Comparison of ENCODE assay signal across 1 cellular context in the genomic region with DNA sequence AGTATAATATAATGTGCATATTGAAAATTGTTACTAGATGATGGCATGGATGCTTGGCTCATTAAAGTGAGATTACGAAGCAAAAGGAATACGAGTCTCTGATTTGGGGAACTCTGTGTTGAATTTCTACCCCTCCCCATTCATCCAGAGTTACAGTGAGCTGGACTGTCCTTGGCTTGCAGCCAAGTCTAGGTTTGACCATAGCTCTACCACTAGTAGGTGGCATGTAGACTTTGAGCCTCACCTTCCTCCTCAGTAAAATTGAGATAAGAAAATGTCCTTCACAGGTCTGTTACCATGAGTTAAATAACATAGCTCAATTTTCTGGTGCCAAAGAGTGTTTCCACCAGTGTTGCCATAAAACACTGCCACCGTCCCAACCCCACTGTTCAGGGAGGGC.
TF ChIP-seq lines count a peak whose summit lies in the region.

No MANE protein-coding gene starts in this region.

TF ChIP-seq in H1, 55 proteins besides CTCF, POLR2A, EP300 and RAD21:
- TF ChIP-seq CHD2 (IDR thresholded peaks at IDR 0.05; ENCODE audit: low read length): no peak
- TF ChIP-seq TBP (IDR thresholded peaks at IDR 0.05; ENCODE audit: low read depth, low read length): no peak
- TF ChIP-seq BRCA1 (IDR thresholded peaks at IDR 0.05; ENCODE audit: low read depth, low read length): no peak
- no peak for TF ChIP-seq KDM5A (IDR thresholded peaks at IDR 0.05; ENCODE audit: low read length)
- no peak for TF ChIP-seq SIRT6 (IDR thresholded peaks at IDR 0.05; ENCODE audit: low read length)
- TF ChIP-seq ASH2L (IDR thresholded peaks at IDR 0.05; ENCODE audit: low read length): no peak
- no peak for TF ChIP-seq BACH1 (IDR thresholded peaks at IDR 0.05; ENCODE audit: low read length)
- no peak for TF ChIP-seq NRF1 (IDR thresholded peaks at IDR 0.05; ENCODE audit: low read depth, low read length)
- no peak for TF ChIP-seq SAP30 (IDR thresholded peaks at IDR 0.05; ENCODE audit: insufficient read depth, insufficient replicate concordance, low read length)
- TF ChIP-seq MAFK (IDR thresholded peaks at IDR 0.05; ENCODE audit: low read depth, low read length): no peak
- TF ChIP-seq SRF (IDR thresholded peaks at IDR 0.05; ENCODE audit: low read depth, low read length): no peak
- TF ChIP-seq CEBPB (IDR thresholded peaks at IDR 0.05; ENCODE audit: low read depth, low read length): no peak
- TF ChIP-seq CBX5 (IDR thresholded peaks at IDR 0.05; ENCODE audit: low read depth, low read length): no peak
- no peak for TF ChIP-seq KDM4A (IDR thresholded peaks at IDR 0.05; ENCODE audit: low read depth, low read length, severe bottlenecking)
- TF ChIP-seq TEAD4 (IDR thresholded peaks at IDR 0.05; ENCODE audit: low read depth, low read length): no peak
- TF ChIP-seq ZNF274 (IDR thresholded peaks at IDR 0.05; ENCODE audit: borderline replicate concordance, extremely low read depth, low read length): no peak
- TF ChIP-seq RXRA (IDR thresholded peaks at IDR 0.05; ENCODE audit: insufficient read depth, low read depth, low read length): no peak
- TF ChIP-seq HDAC2 (IDR thresholded peaks at IDR 0.05; ENCODE audit: borderline replicate concordance in 1 of 2, low read depth in 2 of 2, low read length in 2 of 2): no peak
TF ChIP-seq in H1: peak in this region for 0.
